ENCODE assay signal across 8 cellular contexts in genomic region chr1:15975805-15976680, GRCh38. TPM values are rescaled to one million over a fixed set of nuclear protein-coding genes. Genes with fewer than 3 reads are reported as not detected.
DNase-seq lines count a peak whose midpoint lies in the region; ATAC-seq, FAIRE-seq and TF ChIP-seq lines count a peak whose summit lies in the region.

ZBTB17 (minus strand) TSS chr1:15976101; CDS start chr1:15948495, 27,606 bp downstream.

- H3K27ac ChIP-seq in adrenal gland (peak within 1 kb of the TSS; percentile 50 to 79 (median 75)), heart right ventricle (peak within 1 kb of the TSS; percentile 37 to 93 (median 79))

- H3K4me1 Mint-ChIP-seq in type B pancreatic cell (ENCODE audit: unreplicated experiment), result peaks cover 20% of the 10 kb centered on the region

- H3K9me3 Mint-ChIP-seq in type B pancreatic cell, result no peaks in the 10 kb centered on the region

- no peaks in the 10 kb centered on the region for H3K9me3 ChIP-seq in adrenal gland (replicated peaks in 1 of 3)
- H3K9me3 ChIP-seq in heart right ventricle, result peaks cover 0 to 5% (median 0%) of the 10 kb centered on the region in 11 donors

- H3K4me3 Mint-ChIP-seq in type B pancreatic cell, result peak within 1 kb of the TSS; percentile 91

- intact Hi-C loops in adrenal gland (cut with DNase I) (no loop called here), heart right ventricle (cut with DNase I) (no loop called here), posterior cingulate gyrus (cut with DNase I) (loop anchor here (10.0 kb wide), 1 partner anchor 141 kb away; no protein-coding TSS in a partner anchor)

- TF ChIP-seq CTCF in adrenal gland (IDR thresholded peaks at IDR 0.05) (peak in 1 of 6 experiments; percentile 7), heart right ventricle (IDR thresholded peaks at IDR 0.05) (no peak), type B pancreatic cell (conservative IDR thresholded peaks at IDR 0.05) (no peak)

- no peaks in the 10 kb centered on the region for H3K27me3 Mint-ChIP-seq in type B pancreatic cell

- H3K27me3 ChIP-seq in adrenal gland, result no peaks in the 10 kb centered on the region
- no peaks in the 10 kb centered on the region for H3K27me3 ChIP-seq in heart right ventricle

- DNase-seq in GM12891 (ENCODE audit: insufficient read length, low spot score) (peak; percentile 89), NCI-H146 treated with DMSO at 0.1 percent for 48 hours (lab: John Stamatoyannopoulos, UW; ENCODE audit: unreplicated experiment) (peak; percentile 75), T-helper 1 cell (peak; percentile 91 to 96 (median 94)), adrenal gland (peak; percentile 92 to 97 (median 94)), heart right ventricle (peak; percentile 92 to 95), posterior cingulate gyrus (peak; percentile 80 to 98 (median 88)), type B pancreatic cell (ENCODE audit: extremely low spot score, unreplicated experiment) (peak; percentile 94)

- TF ChIP-seq POLR2A in GM12891 (IDR thresholded peaks at IDR 0.05; ENCODE audit: low read depth, low read length), result peak; percentile 46; the same call in 1 of the 2 replicates
- peak; percentile 43 to 68 for TF ChIP-seq POLR2A in adrenal gland (IDR thresholded peaks at IDR 0.05)

- peaks cover 5 to 10% of the 10 kb centered on the region in 2 donors for H3K4me1 ChIP-seq in adrenal gland (replicated peaks in 1 of 2)
- peaks cover 0 to 25% (median 15%) of the 10 kb centered on the region in 9 donors for H3K4me1 ChIP-seq in heart right ventricle

- 6 to 36% (median 9%) methylated on average over 9 to 47 of the region's 47 CpGs for WGBS in adrenal gland, 4 donors
- 8 to 9% methylated on average over 43 to 47 of the region's 47 CpGs for WGBS in heart right ventricle, 2 donors

- H3K4me3 ChIP-seq in adrenal gland (peak within 1 kb of the TSS; percentile 69 to 94 (median 84)), heart right ventricle (peak within 1 kb of the TSS; percentile 60 to 100 (median 79))

- peaks cover 5% of the 10 kb centered on the region for H3K36me3 Mint-ChIP-seq in type B pancreatic cell

- peak; percentile 96 for FAIRE-seq in GM12891 (lab: Jason Lieb, UNC)

- peak within 1 kb of the TSS; percentile 83 for H3K27ac Mint-ChIP-seq in type B pancreatic cell

- H3K36me3 ChIP-seq in adrenal gland (replicated peaks in 1 of 2) (peaks cover 0 to 7% of the 10 kb centered on the region in 2 donors), heart right ventricle (peaks cover 0 to 22% (median 12%) of the 10 kb centered on the region in 9 donors)

- peak; percentile 68 for ATAC-seq in HG02852 (IDR thresholded peaks at IDR 0.05; ENCODE audit: unreplicated experiment)
- peak; percentile 98 to 100 (median 99) for ATAC-seq in heart right ventricle

TF ChIP-seq in GM12891, 5 proteins besides CTCF, POLR2A, EP300 and RAD21:
- TF ChIP-seq POLR2AphosphoS5 (IDR thresholded peaks at IDR 0.05; ENCODE audit: low read depth, low read length) (no peak; the same call in 1 of the 2 replicates), TAF1 (IDR thresholded peaks at IDR 0.05; ENCODE audit: low read depth, low read length) (0 out of 2 replicates have a peak, but pooled peaks have one; percentile 57), SPI1 (IDR thresholded peaks at IDR 0.05; ENCODE audit: low read depth, low read length) (no peak)

RNA-seq across cellular contexts. Expression of gene ZBTB17, which starts in this region (rescaled TPM):
- polyA plus RNA-seq in GM12891 (2012; ENCODE audit: low read depth, missing spikeins), result 32.4 TPM
- total RNA-seq in adrenal gland (10 to 100 TPM; 26.8 to 50.2 (median 33.7) TPM), heart right ventricle (10 to 100 TPM; 16.4 to 25.0 (median 20.4) TPM), type B pancreatic cell (ENCODE audit: low replicate concordance) (27.8 and 42.2 TPM in 2 replicates)
- polyA plus RNA-seq in adrenal gland (100 to 1,000 TPM in 2 of 3 donors, 1 to 10 TPM in 1; 8.0 to 172 (median 114) TPM), heart right ventricle (10 to 100 TPM; 27.3 to 54.9 TPM)

Comparison
In these comparisons a context has a peak if more than half of its experiments do, and no peak if none do; other contexts are left out.
1. Peak in every context shown above with its lines: DNase-seq, ATAC-seq, H3K4me3 ChIP-seq and H3K27ac ChIP-seq.